9 cellular contexts compared by ENCODE assay signal in the genomic region with DNA sequence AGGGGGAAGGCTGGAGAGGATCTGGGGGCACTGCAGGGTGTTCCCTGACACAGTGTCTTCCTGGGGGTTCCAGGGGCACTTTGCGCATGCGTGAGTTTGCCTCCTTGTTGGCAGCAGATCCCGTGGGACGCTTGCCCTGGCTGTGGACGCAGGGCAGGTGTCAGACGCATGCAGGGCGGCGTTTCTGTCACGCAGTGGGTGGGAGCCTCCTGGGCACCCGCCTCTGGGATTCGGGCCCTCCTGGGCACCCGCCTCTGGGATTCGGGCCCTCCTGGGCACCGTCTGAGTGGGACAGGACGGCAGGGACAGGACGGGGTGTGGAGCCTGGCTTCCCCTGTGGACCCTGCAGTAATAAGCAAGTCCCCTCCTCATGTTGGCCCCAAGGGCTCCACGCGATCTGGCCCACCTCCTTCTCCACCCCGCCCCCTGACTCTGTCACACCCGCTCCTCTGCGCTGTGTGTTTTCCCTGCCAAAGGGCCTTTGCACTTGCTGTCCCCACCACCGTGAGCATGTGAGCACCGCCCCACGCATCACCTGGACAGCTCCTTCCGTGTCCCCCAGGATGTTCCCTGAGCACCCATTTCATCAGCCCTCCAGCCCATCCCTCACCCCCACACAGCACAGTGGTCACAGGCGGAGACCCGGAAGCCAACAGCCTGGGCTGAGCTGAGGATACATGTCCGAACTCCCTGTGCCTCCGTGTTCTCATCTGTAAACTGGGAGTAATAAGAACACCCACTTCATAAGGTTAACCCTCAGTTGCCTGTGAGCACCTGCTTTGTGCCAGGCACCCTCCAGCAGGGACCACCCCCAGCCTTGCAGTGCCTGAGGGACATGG. TPM values are rescaled to one million over a fixed set of nuclear protein-coding genes. Genes with fewer than 3 reads are reported as not detected.
A peak's percentile ranks its signal among the peaks of the same experiment; 100 is the strongest.
DNase-seq lines count a peak whose midpoint lies in the region; FAIRE-seq and TF ChIP-seq lines count a peak whose summit lies in the region.
"Had no signal": no experiment of that assay in that cellular context is flagged by ENCODE, and none has a peak within 500 bp of the region (broad histone marks: within the 10 kb centered on the region; RNA-seq: fewer than 3 reads in every experiment).

No MANE protein-coding gene starts in this region.

- H3K4me2 ChIP-seq in smooth muscle cell: no peak overlapping the region

- H3K9ac ChIP-seq in skeletal muscle tissue (ENCODE audit: low read depth in 1 of 3, low read length in 3 of 3) (no peak overlapping the region), smooth muscle cell (ENCODE audit: low read depth) (no peak overlapping the region)

- 84% methylated on average over 22 of the region's 29 CpGs for WGBS in smooth muscle cell (ENCODE audit: low lambda C conversion rate)

- peak; percentile 84 for DNase-seq in EH (ENCODE audit: low read depth)
- peak; percentile 68 for DNase-seq in NCI-H460 (ENCODE audit: extremely low read depth, low read depth)
- DNase-seq in fibroblast of mammary gland (ENCODE audit: low read depth): peak; percentile 72
- no peak for DNase-seq in GM19239 (ENCODE audit: insufficient read length, low spot score)
- no peak for DNase-seq in smooth muscle cell (lab: John Stamatoyannopoulos, UW; ENCODE audit: unreplicated experiment)
- no peak for DNase-seq in epidermal melanocyte (ENCODE audit: insufficient read length, low spot score)
- no peak for DNase-seq in activated gamma-delta T cell treated with Interleukin-2 at 50 U/mL for 16 hours
- DNase-seq: T-helper 2 cell had no signal

- no peaks in the 10 kb centered on the region for H3F3A ChIP-seq in smooth muscle cell (ENCODE audit: low read depth)

- no peak overlapping the region for H2AFZ ChIP-seq in smooth muscle cell (ENCODE audit: low read depth)

- peaks cover 15 to 38% (median 26%) of the 10 kb centered on the region in 3 donors for H3K4me1 ChIP-seq in skeletal muscle tissue (ENCODE audit: control insufficient read depth in 3 of 3, insufficient read depth in 3 of 3, low read length in 3 of 3)
- H3K4me1 ChIP-seq in smooth muscle cell (ENCODE audit: low read depth): peaks cover 11% of the 10 kb centered on the region

- H3K79me2 ChIP-seq in smooth muscle cell (ENCODE audit: low read depth): no peaks in the 10 kb centered on the region

- peak overlapping the region; percentile 44 for H3K4me3 ChIP-seq in fibroblast of mammary gland (ENCODE audit: control insufficient read depth, low read depth, low read length)
- peak overlapping the region; percentile 22 to 61 (median 32) for H3K4me3 ChIP-seq in skeletal muscle tissue (ENCODE audit: low read length in 3 of 3)
- H3K4me3 ChIP-seq in smooth muscle cell: no peak overlapping the region

- H3K36me3 ChIP-seq in skeletal muscle tissue (ENCODE audit: control insufficient read depth in 3 of 3, insufficient read depth in 3 of 3, low read length in 3 of 3) (no peaks in the 10 kb centered on the region), smooth muscle cell (ENCODE audit: low read depth) (no peaks in the 10 kb centered on the region)

- H4K20me1 ChIP-seq in smooth muscle cell (ENCODE audit: low read depth): no peaks in the 10 kb centered on the region

- H3K27me3 ChIP-seq in skeletal muscle tissue (ENCODE audit: control insufficient read depth in 3 of 3, insufficient read depth in 3 of 3, low read length in 3 of 3) (peaks cover 56 to 76% (median 57%) of the 10 kb centered on the region in 3 donors), smooth muscle cell (ENCODE audit: low read depth) (peaks cover 43% of the 10 kb centered on the region)

- H3K9me3 ChIP-seq in skeletal muscle tissue (ENCODE audit: control insufficient read depth in 3 of 3, low read length in 3 of 3) (no peaks in the 10 kb centered on the region), smooth muscle cell (replicated peaks; ENCODE audit: low read depth) (no peaks in the 10 kb centered on the region)

- FAIRE-seq in GM19239 (lab: Jason Lieb, UNC): no peak

- H3K27ac ChIP-seq in skeletal muscle tissue (ENCODE audit: low read depth, low read length) (no peak overlapping the region), smooth muscle cell (ENCODE audit: low read depth) (no peak overlapping the region)

- TF ChIP-seq CTCF in fibroblast of mammary gland (conservative IDR thresholded peaks at IDR 0.05; ENCODE audit: control insufficient read depth, insufficient read depth, low read depth, low read length) (no peak), smooth muscle cell (IDR thresholded peaks at IDR 0.05; ENCODE audit: borderline replicate concordance, insufficient read depth, poor library complexity, severe bottlenecking) (no peak)

RNA-seq across cellular contexts. Expression of a gene that starts 4.4 kb away (rescaled TPM):
- 32.6 and 38.8 TPM in 2 replicates for total RNA-seq in NCI-H460 (2014; rRNA removed; shearing (Covaris generic))
- 72.8 and 98.6 TPM in 2 replicates for polyA plus RNA-seq in NCI-H460 (2014; cell fraction: nucleus; rRNA removed)
- 6.3 TPM for total RNA-seq in skeletal muscle tissue
- total RNA-seq in smooth muscle cell: 0.81 and 1.6 TPM in 2 replicates
- 1.3 and 4.3 TPM in 2 replicates for polyA plus RNA-seq in smooth muscle cell

Comparison
In these comparisons a context has a peak if more than half of its experiments do, and no peak if none do; other contexts are left out.
1. DNase-seq: peak in EH (single experiment), NCI-H460 (single experiment) and fibroblast of mammary gland (single experiment); none in GM19239 (single experiment), smooth muscle cell (single experiment), epidermal melanocyte (single experiment) and activated gamma-delta T cell treated with Interleukin-2 at 50 U/mL for 16 hours (single experiment).